1 cellular context compared by ENCODE assay signal in genomic region chr1:108699375-108700332, GRCh38.
TF ChIP-seq lines count a peak whose summit lies in the region.

No MANE protein-coding gene starts in this region.

TF ChIP-seq in WTC11, 78 proteins besides CTCF, POLR2A, EP300 and RAD21 (continued from another document):
- TF ChIP-seq ZSCAN18 (CRISPR knock-in tag; IDR thresholded peaks at IDR 0.05), result no peak
- TF ChIP-seq SP1 (CRISPR knock-in tag; conservative IDR thresholded peaks at IDR 0.05), result no peak
- TF ChIP-seq ZNF317 (CRISPR knock-in tag; IDR thresholded peaks at IDR 0.05; ENCODE audit: borderline replicate concordance, low read depth), result no peak
- no peak for TF ChIP-seq NR2C2 (CRISPR knock-in tag; IDR thresholded peaks at IDR 0.05)
- no peak for TF ChIP-seq ATF3 (CRISPR knock-in tag; conservative IDR thresholded peaks at IDR 0.05)
- TF ChIP-seq ZNF425 (CRISPR knock-in tag; conservative IDR thresholded peaks at IDR 0.05), result no peak
- no peak for TF ChIP-seq AFF4 (CRISPR knock-in tag; IDR thresholded peaks at IDR 0.05; ENCODE audit: borderline replicate concordance)
